ENCODE assay signal across 15 cellular contexts in the genomic region with DNA sequence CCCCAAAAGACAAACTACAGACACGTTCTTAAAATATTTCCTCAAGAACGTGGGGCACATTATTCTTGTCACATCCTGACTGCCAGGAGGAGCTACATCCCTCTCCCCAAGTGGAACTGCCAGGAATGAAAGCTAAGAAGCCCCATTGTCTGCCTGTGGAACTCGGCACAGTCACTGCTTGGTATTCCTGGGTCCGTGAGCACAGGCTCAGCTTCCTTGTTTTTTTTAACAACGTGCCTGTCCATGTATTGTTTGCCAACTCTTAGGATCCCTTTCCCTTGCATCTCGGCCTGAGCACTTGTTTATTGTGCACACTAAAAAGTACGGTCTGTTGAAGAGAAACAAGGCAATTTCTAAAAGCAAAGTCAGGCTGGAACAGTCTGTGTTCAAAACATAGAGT. TPM values are rescaled to one million over a fixed set of nuclear protein-coding genes. Genes with fewer than 3 reads are reported as not detected.
DNase-seq lines count a peak whose midpoint lies in the region; ATAC-seq, FAIRE-seq and TF ChIP-seq lines count a peak whose summit lies in the region.
"Had no signal": no experiment of that assay in that cellular context is flagged by ENCODE, and none has a peak within 500 bp of the region (broad histone marks: within the 10 kb centered on the region; RNA-seq: fewer than 3 reads in every experiment).

No MANE protein-coding gene starts in this region.

- no peaks in the 10 kb centered on the region for H3K79me1 ChIP-seq in H9 (ENCODE audit: insufficient read depth, low read depth, low read length, poor library complexity, severe bottlenecking)

- H3K9me1 ChIP-seq in keratinocyte (ENCODE audit: control insufficient read depth, extremely low read depth, insufficient read depth, low read length), result no peaks in the 10 kb centered on the region

- H3K9me3 ChIP-seq in H9 (ENCODE audit: control insufficient read depth, low read depth, low read length) (no peaks in the 10 kb centered on the region), keratinocyte (ENCODE audit: control insufficient read depth, low read depth, low read length) (no peaks in the 10 kb centered on the region), skeletal muscle satellite cell (replicated peaks; ENCODE audit: low read length) (no peaks in the 10 kb centered on the region)

- H3K4me3 Mint-ChIP-seq in H9, result no peak overlapping the region
- H3K4me3 Mint-ChIP-seq: CD8-positive, alpha-beta memory T cell; stimulated activated naive CD8-positive, alpha-beta T cell treated with anti-CD3 and anti-CD28 coated beads, Interleukin-15, Interleukin-2, amounts not matched to agents 100 ng/mL and 50 ng/mL, for 24 hours had no signal

- no peaks in the 10 kb centered on the region for H3K36me3 ChIP-seq in keratinocyte (ENCODE audit: control insufficient read depth in 2 of 2, extremely low read depth in 1 of 2, insufficient read depth in 2 of 2, low read length in 2 of 2)
- no peaks in the 10 kb centered on the region for H3K36me3 ChIP-seq in skeletal muscle satellite cell (ENCODE audit: insufficient read depth, low read length)

- no peak overlapping the region for H3K27ac Mint-ChIP-seq in H9
- H3K27ac Mint-ChIP-seq: CD8-positive, alpha-beta memory T cell; stimulated activated naive CD8-positive, alpha-beta T cell treated with anti-CD3 and anti-CD28 coated beads, Interleukin-15, Interleukin-2, amounts not matched to agents 100 ng/mL and 50 ng/mL, for 24 hours had no signal

- no peak overlapping the region for H2BK12ac ChIP-seq in H9 (ENCODE audit: insufficient read length, low read depth, low read length)

- H3K27ac ChIP-seq in H9 (ENCODE audit: insufficient read length, low read depth, low read length) (no peak overlapping the region), caudate nucleus (ENCODE audit: low read depth, low read length) (peak overlapping the region; percentile 97), keratinocyte (ENCODE audit: control insufficient read depth, insufficient read depth, low read length) (no peak overlapping the region)

- no peaks in the 10 kb centered on the region for H4K20me1 ChIP-seq in H9 (ENCODE audit: control insufficient read depth, insufficient read depth, insufficient read length)
- no peaks in the 10 kb centered on the region for H4K20me1 ChIP-seq in keratinocyte (ENCODE audit: control insufficient read depth, extremely low read depth, insufficient read depth, low read length)

- dilution Hi-C loops in keratinocyte (cut with MboI; ENCODE audit: extremely low pct_ligation_motif_present, low sequenced_read_pairs), result no loop called here

- no peak overlapping the region for H2BK15ac ChIP-seq in H9 (ENCODE audit: low read depth, low read length)

- peaks cover 17 to 27% of the 10 kb centered on the region in 2 experiments for H3K9me3 Mint-ChIP-seq in H9

- H3K56ac ChIP-seq in H9 (ENCODE audit: insufficient read length, low read depth, low read length), result no peak overlapping the region

- H3K23me2 ChIP-seq in H9 (ENCODE audit: insufficient read length, low read depth, low read length, poor library complexity, severe bottlenecking), result no peaks in the 10 kb centered on the region

- H3K79me2 ChIP-seq in H9 (ENCODE audit: insufficient read depth, low read length), result no peaks in the 10 kb centered on the region
- no peaks in the 10 kb centered on the region for H3K79me2 ChIP-seq in keratinocyte (ENCODE audit: control insufficient read depth, insufficient read depth, low read length)

- no peak overlapping the region for H3K23ac ChIP-seq in H9 (ENCODE audit: insufficient read length, low read depth, low read length)

- no peak overlapping the region for H2BK20ac ChIP-seq in H9 (ENCODE audit: low read depth, low read length, poor library complexity, severe bottlenecking)

- H3K4me3 ChIP-seq in keratinocyte (ENCODE audit: control insufficient read depth in 2 of 3, extremely low read depth in 1 of 3, insufficient read depth in 2 of 3, low read depth in 1 of 3, low read length in 3 of 3), result no peak overlapping the region
- H3K4me3 ChIP-seq in skeletal muscle satellite cell (ENCODE audit: low read length), result peak overlapping the region; percentile 9

- no peaks in the 10 kb centered on the region for H3K27me3 ChIP-seq in H9 (ENCODE audit: insufficient read depth, low read length)
- H3K27me3 ChIP-seq in keratinocyte (ENCODE audit: control insufficient read depth, extremely low read depth, insufficient read depth, low read length), result no peaks in the 10 kb centered on the region
- no peaks in the 10 kb centered on the region for H3K27me3 ChIP-seq in skeletal muscle satellite cell (ENCODE audit: control insufficient read depth, insufficient read depth, low read length)

- H4K91ac ChIP-seq in H9 (ENCODE audit: insufficient read length, low read depth, low read length), result no peak overlapping the region

- no peak overlapping the region for H3K4ac ChIP-seq in H9 (ENCODE audit: low read depth, low read length)

- no peak overlapping the region for H3T11ph ChIP-seq in H9 (ENCODE audit: low read length)

- no CpG with 5 or more reads among the region's 7 CpGs for WGBS in H9 (ENCODE audit: extremely low coverage, insufficient read length, low lambda C conversion rate)

- H3K4me2 ChIP-seq in H9 (ENCODE audit: insufficient read depth, insufficient read length, low read length) (no peak overlapping the region), keratinocyte (ENCODE audit: control insufficient read depth, extremely low read depth, insufficient read depth, low read depth, low read length) (no peak overlapping the region), skeletal muscle satellite cell (ENCODE audit: low read length) (peak overlapping the region; percentile 23)

- H3K27me3 Mint-ChIP-seq in H9 (ENCODE audit: low read depth), result peaks cover under 1% of the 10 kb centered on the region; the same call in 1 of the 2 replicates

- no peak overlapping the region for H2AK5ac ChIP-seq in H9 (ENCODE audit: insufficient read length, low read length)

- H2AFZ ChIP-seq in H9 (ENCODE audit: low read length) (peak overlapping the region; percentile 95), keratinocyte (ENCODE audit: control insufficient read depth, low read length) (peak overlapping the region; percentile 60)

- no peak for FAIRE-seq in keratinocyte (lab: Jason Lieb, UNC)
- FAIRE-seq: bronchial epithelial cell, GM12891 had no signal

- no peak overlapping the region for H4K5ac ChIP-seq in H9 (ENCODE audit: insufficient read length, low read depth, low read length)

- no peak overlapping the region for H3K14ac ChIP-seq in H9 (ENCODE audit: insufficient read depth, low read length)

- no peak for ATAC-seq in GM18502 (IDR thresholded peaks at IDR 0.05; ENCODE audit: poor library complexity, unreplicated experiment)

- DNase-seq in H9 (no peak), caudate nucleus (lab: John Stamatoyannopoulos, UW) (peak in 53 of 61 donors; percentile 4 to 83 (median 52)), keratinocyte (ENCODE audit: low read depth, low spot score) (no peak), dermis blood vessel endothelial cell (no peak)
- DNase-seq in activated effector memory CD4-positive, alpha-beta T cell treated with Interleukin-2 at 50 U/mL for 16 hours, result no peak
- DNase-seq in activated CD4-positive, alpha-beta T cell treated with anti-CD3 and anti-CD28 coated beads, Interleukin-2, amount 50 U/mL, for 4 hours, result no peak
- DNase-seq: CD8-positive, alpha-beta memory T cell; NCI-H69; T-helper 1 cell had no signal

- H2BK120ac ChIP-seq in H9 (ENCODE audit: low read depth, low read length, poor library complexity, severe bottlenecking), result no peak overlapping the region

- H2BK5ac ChIP-seq in H9 (ENCODE audit: insufficient read length, low read length), result no peak overlapping the region

- H3K9ac ChIP-seq in H9 (ENCODE audit: extremely low read depth, insufficient read length, low read length), result no peak overlapping the region
- H3K9ac ChIP-seq in keratinocyte (ENCODE audit: control insufficient read depth, extremely low read depth, insufficient read depth, low read length), result no peak overlapping the region
- H3K9ac ChIP-seq in skeletal muscle satellite cell (ENCODE audit: low read depth, low read length), result no peak overlapping the region

- H4K8ac ChIP-seq in H9 (replicated peaks; ENCODE audit: insufficient read length, low read depth, low read length), result no peak overlapping the region

- H3K36me3 Mint-ChIP-seq in H9 (ENCODE audit: insufficient read depth in 1 of 3, low read depth in 3 of 3), result peaks cover 2 to 15% (median 6%) of the 10 kb centered on the region in 3 experiments; a peak in 4 of 7 replicates
- H3K36me3 Mint-ChIP-seq: CD8-positive, alpha-beta memory T cell had no signal

- no peak overlapping the region for H3K18ac ChIP-seq in H9 (ENCODE audit: insufficient read length, low read depth, low read length)

- TF ChIP-seq CTCF in H9 (conservative IDR thresholded peaks at IDR 0.05) (no peak), keratinocyte (optimal IDR thresholded peaks at IDR 0.05 in 1 of 3, IDR thresholded peaks at IDR 0.05 in 1 of 3, conservative IDR thresholded peaks at IDR 0.05 in 1 of 3; ENCODE audit: extremely low read depth in 1 of 3, insufficient read depth in 2 of 3, low read length in 3 of 3) (no peak)

- H3K4me1 ChIP-seq in H9 (ENCODE audit: insufficient read depth, low read length) (peaks cover 7% of the 10 kb centered on the region; the same call in 1 of the 2 replicates), keratinocyte (ENCODE audit: control insufficient read depth, extremely low read depth, insufficient read depth, low read length) (peaks cover 2% of the 10 kb centered on the region), skeletal muscle satellite cell (ENCODE audit: control insufficient read depth, insufficient read depth, low read length) (peaks cover 17% of the 10 kb centered on the region)

- peaks cover 10 to 14% of the 10 kb centered on the region in 2 experiments for H3K4me1 Mint-ChIP-seq in H9
- H3K4me1 Mint-ChIP-seq: CD8-positive, alpha-beta memory T cell had no signal

RNA-seq across cellular contexts. Expression of a gene that starts 47.0 kb away (rescaled TPM):
- total RNA-seq in H9 (2021) (6.9 and 8.5 TPM in 2 replicates), dermis blood vessel endothelial cell (73.3 and 79.4 TPM in 2 replicates)
- 10.4 to 30.6 TPM (median 11.2 TPM) in 3 replicates for polyA plus RNA-seq in keratinocyte
- polyA plus RNA-seq in keratinocyte (2011; ENCODE audit: low read depth), result 4.6 TPM
- polyA plus RNA-seq in keratinocyte (2011; cell fraction: cytosol; rRNA removed), result 14.7 and 23.7 TPM in 2 replicates
- polyA plus RNA-seq in keratinocyte (2011; cell fraction: nucleus; rRNA removed), result 21.2 and 27.4 TPM in 2 replicates
- 10.7 and 12.9 TPM in 2 replicates for polyA plus RNA-seq in keratinocyte (2012; ENCODE audit: low replicate concordance)
- polyA minus RNA-seq in keratinocyte, result 2.4 to 20.2 TPM (median 11.3 TPM) in 3 replicates
- polyA minus RNA-seq in keratinocyte (2011; cell fraction: cytosol; rRNA and poly(A)+ RNA removed), result 21.1 TPM
- polyA minus RNA-seq in keratinocyte (2011; cell fraction: nucleus; rRNA and poly(A)+ RNA removed), result 15.3 and 26.0 TPM in 2 replicates
- 12.2 and 18.6 TPM in 2 replicates for total RNA-seq in skeletal muscle satellite cell (2012; rRNA removed)
- total RNA-seq: activated CD8-positive, alpha-beta memory T cell treated with anti-CD3 and anti-CD28 coated beads for 36 hours had no signal
- polyA plus RNA-seq: CD8-positive, alpha-beta memory T cell had no signal

Comparison
In these comparisons a context has a peak if more than half of its experiments do, and no peak if none do; other contexts are left out.
1. DNase-seq: peak in caudate nucleus (53 of 61); none in H9 (single experiment), keratinocyte (single experiment), activated effector memory CD4-positive, alpha-beta T cell treated with Interleukin-2 at 50 U/mL for 16 hours (single experiment), activated CD4-positive, alpha-beta T cell treated with anti-CD3 and anti-CD28 coated beads, Interleukin-2, amount 50 U/mL, for 4 hours (0 of 2) and dermis blood vessel endothelial cell (single experiment).